ENCODE assay signal across 10 cellular contexts in the genomic region with DNA sequence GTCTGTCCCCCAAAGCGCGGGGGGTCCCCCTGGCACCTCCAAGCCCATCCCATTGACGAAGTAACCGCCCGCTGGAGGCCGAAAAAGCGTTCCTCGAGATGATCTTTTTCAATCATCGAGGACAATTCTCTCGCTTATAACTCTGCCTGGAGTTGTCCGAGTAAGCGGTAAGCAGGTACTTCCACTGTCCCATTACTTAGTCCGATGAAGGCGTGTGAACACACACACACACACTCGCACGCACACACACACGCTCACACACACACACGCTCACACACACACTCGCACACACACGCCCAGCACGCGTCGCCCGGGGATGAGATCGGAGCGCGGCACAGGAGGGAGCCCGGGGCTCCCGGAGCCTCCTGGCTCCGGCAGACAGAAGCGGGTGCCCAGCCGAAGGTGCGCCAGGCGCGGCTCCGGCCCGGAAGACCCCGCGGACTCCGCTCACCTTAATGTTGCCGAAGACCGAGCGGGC. TPM values are rescaled to one million over a fixed set of nuclear protein-coding genes. Genes with fewer than 3 reads are reported as not detected.
DNase-seq lines count a peak whose midpoint lies in the region; ATAC-seq, FAIRE-seq and TF ChIP-seq lines count a peak whose summit lies in the region.
"Had no signal": no experiment of that assay in that cellular context is flagged by ENCODE, and none has a peak within 500 bp of the region (broad histone marks: within the 10 kb centered on the region; RNA-seq: fewer than 3 reads in every experiment).

No MANE protein-coding gene starts in this region.

- H2AFZ ChIP-seq in neuron (ENCODE audit: low read depth, low read length), result peak overlapping the region; percentile 77

- peak overlapping the region; percentile 34 for H3K4me3 ChIP-seq in fibroblast of mammary gland (ENCODE audit: control insufficient read depth, low read depth, low read length)
- peak overlapping the region; percentile 20 for H3K4me3 ChIP-seq in neuron (ENCODE audit: low read length)
- H3K4me3 ChIP-seq: K562 had no signal

- ATAC-seq in GM18511 (IDR thresholded peaks at IDR 0.05; ENCODE audit: unreplicated experiment), result no peak
- ATAC-seq: K562 had no signal

- no peak for FAIRE-seq in D721Med (lab: Jason Lieb, UNC)
- FAIRE-seq: K562 had no signal

- H3K4me1 ChIP-seq in neuron (ENCODE audit: insufficient read depth, low read length), result peaks cover 7% of the 10 kb centered on the region

- H3K36me3 ChIP-seq in neuron (ENCODE audit: insufficient read depth, low read length), result no peaks in the 10 kb centered on the region

- DNase-seq in Daoy (ENCODE audit: low read depth) (peak; percentile 45), NCI-H69 (lab: John Stamatoyannopoulos, UW) (peak; percentile 37), fibroblast of mammary gland (ENCODE audit: low read depth) (no peak), D721Med (ENCODE audit: insufficient read length, low spot score) (no peak)
- DNase-seq in stimulated activated CD8-positive, alpha-beta memory T cell treated with anti-CD3 and anti-CD28 coated beads, Interleukin-4, amount 100 ng/mL, for 48 hours, result no peak
- no peak for DNase-seq in effector CD4-positive, alpha-beta T cell

- peaks cover 51% of the 10 kb centered on the region for H3K27me3 ChIP-seq in neuron (ENCODE audit: insufficient read depth, low read length)

- TF ChIP-seq CTCF in fibroblast of mammary gland (conservative IDR thresholded peaks at IDR 0.05; ENCODE audit: control insufficient read depth, insufficient read depth, low read depth, low read length) (no peak), D721Med (IDR thresholded peaks at IDR 0.05; ENCODE audit: insufficient read depth, missing control alignments) (no peak)

- H3K9me3 ChIP-seq in neuron (ENCODE audit: low read length), result peaks cover 4% of the 10 kb centered on the region

RNA-seq across cellular contexts. Expression of a gene that starts 0.4 kb away (rescaled TPM):
- 1.4 and 4.8 TPM in 2 replicates for total RNA-seq in Daoy (2014; rRNA removed; shearing (Covaris generic))
- total RNA-seq: natural killer cell treated with Interleukin-12 subunit alpha and Interleukin-12 subunit beta and Interleukin-15 and Interleukin-18, amount 100 ng/mL, for 72 hours had no signal

Comparison
In these comparisons a context has a peak if more than half of its experiments do, and no peak if none do; other contexts are left out.
1. DNase-seq: peak in Daoy (single experiment) and NCI-H69 (single experiment); none in fibroblast of mammary gland (single experiment), stimulated activated CD8-positive, alpha-beta memory T cell treated with anti-CD3 and anti-CD28 coated beads, Interleukin-4, amount 100 ng/mL, for 48 hours (single experiment), D721Med (single experiment) and effector CD4-positive, alpha-beta T cell (single experiment).